Comparison of ENCODE assay signal across 7 cellular contexts in the genomic region with DNA sequence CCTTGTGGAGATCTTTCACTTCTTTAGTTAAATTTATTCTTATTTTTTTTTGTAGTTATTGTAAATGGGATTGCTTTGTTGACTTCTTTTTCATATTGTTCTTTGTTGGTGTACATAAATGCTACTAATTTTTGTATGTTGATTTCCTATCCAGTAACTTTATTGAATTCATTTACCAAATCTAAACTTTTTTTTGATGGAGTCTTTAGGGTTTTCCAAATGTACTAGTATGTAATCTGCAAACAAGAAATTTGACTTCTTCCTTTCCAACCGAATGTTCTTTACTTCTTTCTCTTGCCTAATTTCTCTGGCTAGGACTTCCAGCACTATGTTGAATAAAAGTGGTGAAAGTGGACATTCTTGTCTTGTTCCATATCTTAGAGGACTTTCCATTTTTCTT. TPM values are rescaled to one million over a fixed set of nuclear protein-coding genes. Genes with fewer than 3 reads are reported as not detected.
"Had no signal": no experiment of that assay in that cellular context is flagged by ENCODE, and none has a peak within 500 bp of the region (broad histone marks: within the 10 kb centered on the region; RNA-seq: fewer than 3 reads in every experiment).

No MANE protein-coding gene starts in this region.

- FAIRE-seq: G401.6, GM12878, GM12892, GM18507, GM19239 had no signal

- ATAC-seq: GM12878 had no signal

- H3K4me3 ChIP-seq: GM12878 had no signal

- DNase-seq: GDM1, GF-D8 had no signal

RNA-seq across cellular contexts. Expression of a gene that starts 41.8 kb away (rescaled TPM):
- total RNA-seq: GM12878 had no signal
